ENCODE assay signal across 18 cellular contexts in the genomic region with DNA sequence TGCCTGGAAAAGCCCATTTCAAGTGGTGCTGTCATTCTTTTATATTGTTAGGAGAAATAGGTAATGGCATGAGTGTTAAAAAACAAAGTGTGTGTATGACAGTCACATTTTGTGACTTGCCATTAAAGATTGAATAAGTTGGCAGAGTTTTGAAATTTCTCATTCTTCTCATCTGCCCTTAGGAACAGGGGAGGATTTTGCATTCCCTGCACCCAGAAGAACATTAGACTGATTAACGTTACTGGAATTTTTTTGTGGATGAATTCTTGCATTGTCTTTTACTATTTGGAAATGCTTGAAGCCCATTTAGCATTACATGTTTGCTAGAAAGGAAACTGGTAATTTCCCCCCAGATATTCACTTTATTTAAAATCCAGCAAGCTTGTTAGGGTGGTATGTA.
DNase-seq lines count a peak whose midpoint lies in the region; ATAC-seq and TF ChIP-seq lines count a peak whose summit lies in the region.
"Had no signal": no experiment of that assay in that cellular context is flagged by ENCODE, and none has a peak within 500 bp of the region (broad histone marks: within the 10 kb centered on the region; RNA-seq: fewer than 3 reads in every experiment).

No MANE protein-coding gene starts in this region.

- peaks cover 5% of the 10 kb centered on the region for H3K4me1 ChIP-seq in A673 (ENCODE audit: insufficient read depth, low read length, poor library complexity, severe bottlenecking)

- intact Hi-C loops in Right ventricle myocardium superior (cut with DNase I) = no loop called here
- intact Hi-C loops in A673 (cut with micrococcal nuclease; ENCODE audit: unreplicated experiment) = no loop called here

- no peaks in the 10 kb centered on the region for H3K36me3 ChIP-seq in A673 (ENCODE audit: insufficient read depth, low read length, poor library complexity, severe bottlenecking)
- H3K36me3 ChIP-seq: heart left ventricle, WERI-Rb-1 had no signal

- no TSS peak for BruUV-seq in A673 (replicated peaks; lab: Mats Ljungman, UMichigan)

- CTCF ChIA-PET in A673 (lab: Charles Lee) = no interaction called here

- POLR2A ChIA-PET in A673 (lab: Charles Lee; ENCODE audit: low non-redundant PET) = no interaction called here

- TF ChIP-seq CTCF in cardiac fibroblast (IDR thresholded peaks at IDR 0.05; ENCODE audit: low read depth, low read length) (no peak), A673 (conservative IDR thresholded peaks at IDR 0.05; ENCODE audit: low read depth, low read length) (no peak)

- DNase-seq in AG08395 (ENCODE audit: low spot score) (peak; percentile 62), HT1080 (ENCODE audit: low read depth) (peak; percentile 50), cardiac fibroblast (ENCODE audit: low read depth in 2 of 2) (peak; percentile 60 to 72), kidney glomerular epithelial cell (lab: John Stamatoyannopoulos, UW) (peak; percentile 36), NCI-H2196 (lab: John Stamatoyannopoulos, UW; ENCODE audit: unreplicated experiment) (no peak), Right ventricle myocardium superior (no peak), A673 (ENCODE audit: low spot score) (no peak), NCI-H1436 treated with DMSO at 0.1 percent for 48 hours (lab: John Stamatoyannopoulos, UW) (no peak)
- DNase-seq: activated CD4-positive, alpha-beta T cell treated with anti-CD3 and anti-CD28 coated beads, Interleukin-2, amount 50 U/mL, for 48 hours; activated naive CD4-positive, alpha-beta T cell treated with anti-CD3 and anti-CD28 coated beads for 36 hours; DMS79; heart left ventricle; mesendoderm; NCI-H2029; NCI-H510A; SHP77; stimulated activated naive B cell treated with anti-CD40 and anti-IgM and Interleukin-4, amounts not matched to agents 10 μg/mL and 1 μg/mL and 100 μg/mL, for 72 hours; WERI-Rb-1 had no signal

- no peak overlapping the region for H3K27ac ChIP-seq in A673 (ENCODE audit: low read depth, low read length, poor library complexity, severe bottlenecking)
- H3K27ac ChIP-seq: WERI-Rb-1 had no signal

- no peaks in the 10 kb centered on the region for H3K27me3 ChIP-seq in A673 (replicated peaks; ENCODE audit: insufficient read depth, low read depth, low read length, poor library complexity)
- H3K27me3 ChIP-seq: heart left ventricle had no signal

- ATAC-seq in Right ventricle myocardium superior (ENCODE audit: poor library complexity) = no peak
- ATAC-seq: heart left ventricle; stimulated activated naive B cell treated with anti-CD40 and anti-IgM and Interleukin-4, amounts not matched to agents 10 μg/mL and 1 μg/mL and 100 μg/mL, for 72 hours had no signal

- H3K9me3 ChIP-seq in A673 (ENCODE audit: low read depth, low read length, poor library complexity, severe bottlenecking) = no peaks in the 10 kb centered on the region
- H3K9me3 ChIP-seq: heart left ventricle had no signal

- H3K4me3 ChIP-seq in cardiac fibroblast (replicated peaks in 1 of 2; ENCODE audit: low read depth in 2 of 2, low read length in 2 of 2) (no peak overlapping the region), A673 (ENCODE audit: low read depth, low read length, poor library complexity, severe bottlenecking) (no peak overlapping the region)
- H3K4me3 ChIP-seq: heart left ventricle had no signal

Comparison
In these comparisons a context has a peak if more than half of its experiments do, and no peak if none do; other contexts are left out.
1. DNase-seq: peak in AG08395 (single experiment), HT1080 (single experiment), cardiac fibroblast (2 of 2) and kidney glomerular epithelial cell (single experiment); none in NCI-H2196 (single experiment), Right ventricle myocardium superior (single experiment), A673 (single experiment) and NCI-H1436 treated with DMSO at 0.1 percent for 48 hours (single experiment).